In the genomic region with DNA sequence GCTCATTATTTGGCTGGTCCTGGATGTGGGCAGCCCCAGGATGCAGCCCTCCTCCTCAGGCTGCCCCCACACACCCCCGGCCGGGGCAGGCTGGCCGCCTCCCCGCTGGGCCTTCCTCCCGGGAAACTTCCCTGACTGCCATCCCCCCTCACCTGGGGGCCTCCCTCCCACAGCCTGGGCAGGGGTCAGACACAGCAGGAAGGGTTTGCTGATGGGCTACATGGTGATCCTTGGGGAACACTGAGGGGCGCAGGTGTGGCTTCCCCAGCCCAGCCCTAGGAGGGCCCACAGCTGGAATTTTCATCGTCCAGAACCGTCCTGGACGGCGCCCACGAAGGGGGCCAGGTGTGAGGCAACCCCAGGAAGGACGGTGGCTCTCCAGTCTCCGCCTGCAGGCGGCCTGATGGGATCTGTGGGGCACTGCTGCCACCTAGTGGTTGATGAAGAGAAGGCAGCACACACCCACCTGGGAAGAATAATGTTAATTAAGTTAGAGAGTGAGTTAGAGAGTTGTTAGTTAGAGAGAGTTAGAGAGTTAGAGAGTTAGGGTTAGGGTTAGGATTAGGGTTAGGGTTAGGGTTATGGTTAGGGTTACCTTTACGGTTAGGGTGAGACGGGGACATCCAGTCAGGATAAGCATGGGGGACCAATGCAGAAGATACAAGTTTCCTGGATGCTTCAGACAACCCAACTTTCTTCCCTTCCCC, we compare ENCODE assay signal across 1 cellular context.
TF ChIP-seq lines count a peak whose summit lies in the region.

No MANE protein-coding gene starts in this region.

TF ChIP-seq in IMR-90, 13 proteins besides CTCF, POLR2A, EP300 and RAD21:
- TF ChIP-seq MAZ (IDR thresholded peaks at IDR 0.05; ENCODE audit: borderline replicate concordance, low read depth, low read length), result peak; percentile 67; the same call in 1 of the 2 replicates
- TF ChIP-seq CEBPB (IDR thresholded peaks at IDR 0.05; ENCODE audit: low read depth, low read length), result peak; percentile 76
- no peak for TF ChIP-seq RCOR1 (IDR thresholded peaks at IDR 0.05; ENCODE audit: insufficient replicate concordance, low read length)
- peak; percentile 98 for TF ChIP-seq SMC3 (IDR thresholded peaks at IDR 0.05; ENCODE audit: low read depth, low read length)
